Comparison of ENCODE assay signal across 12 cellular contexts in the genomic region with DNA sequence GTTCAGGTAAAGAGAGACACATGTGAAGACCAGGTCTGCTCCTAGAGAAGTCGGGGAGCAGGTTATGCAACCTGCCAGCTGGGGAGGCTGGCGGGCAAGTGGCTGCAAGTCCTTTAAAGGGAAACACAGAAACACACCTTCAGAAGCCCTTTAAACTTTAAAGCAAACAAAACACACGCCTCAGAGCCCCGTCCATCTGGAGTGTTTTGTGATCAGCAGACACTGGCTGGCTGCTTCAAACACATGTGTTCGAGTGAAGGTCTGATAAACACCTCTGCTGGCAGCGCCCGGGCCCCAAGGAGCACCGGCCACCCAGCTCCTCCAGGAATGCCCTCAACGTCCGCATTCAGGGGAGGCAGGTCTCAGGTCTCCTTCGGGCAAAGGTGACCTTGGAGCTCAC. TPM values are rescaled to one million over a fixed set of nuclear protein-coding genes. Genes with fewer than 3 reads are reported as not detected.
A peak's percentile ranks its signal among the peaks of the same experiment; 100 is the strongest.
DNase-seq lines count a peak whose midpoint lies in the region; ATAC-seq and TF ChIP-seq lines count a peak whose summit lies in the region.
"Had no signal": no experiment of that assay in that cellular context is flagged by ENCODE, and none has a peak within 500 bp of the region (broad histone marks: within the 10 kb centered on the region; RNA-seq: fewer than 3 reads in every experiment).

No MANE protein-coding gene starts in this region.

- H3K27ac ChIP-seq in lower lobe of right lung = no peak overlapping the region
- H3K27ac ChIP-seq: gastroesophageal sphincter had no signal

- TF ChIP-seq CTCF in lower lobe of right lung (IDR thresholded peaks at IDR 0.05) (no peak), osteocyte (IDR thresholded peaks at IDR 0.05) (no peak)

- no peaks in the 10 kb centered on the region for H3K9me3 ChIP-seq in lower lobe of right lung
- H3K9me3 ChIP-seq: gastroesophageal sphincter had no signal

- no peak overlapping the region for H3K4me3 Mint-ChIP-seq in activated T-cell treated with anti-CD3 and anti-CD28 coated beads, Interleukin-2, amount 50 U/mL, for 24 hours
- H3K4me3 Mint-ChIP-seq in activated T-cell treated with anti-CD3 and anti-CD28 coated beads, Interleukin-2, amount 50 U/mL, for 72 hours = no peak overlapping the region
- no peak overlapping the region for H3K4me3 Mint-ChIP-seq in osteocyte (ENCODE audit: unreplicated experiment)

- intact Hi-C loops in lower lobe of right lung (cut with DNase I) = no loop called here

- ATAC-seq in SK-N-SH treated with all-trans-retinoic acid at 6 μM for 48 hours (peak; percentile 17; the same call in 1 of the 3 replicates), lower lobe of right lung (peak; percentile 76 to 80)
- no peak for ATAC-seq in activated T-cell treated with anti-CD3 and anti-CD28 coated beads, Interleukin-2, amount 50 U/mL, for 72 hours (replicated peaks in 1 of 2)
- ATAC-seq: gastroesophageal sphincter had no signal

- no peak overlapping the region for H3K4me3 ChIP-seq in lower lobe of right lung
- H3K4me3 ChIP-seq: gastroesophageal sphincter had no signal

- no peaks in the 10 kb centered on the region for H3K9me3 Mint-ChIP-seq in activated T-cell treated with anti-CD3 and anti-CD28 coated beads, Interleukin-2, amount 50 U/mL, for 24 hours
- H3K9me3 Mint-ChIP-seq in activated T-cell treated with anti-CD3 and anti-CD28 coated beads, Interleukin-2, amount 50 U/mL, for 72 hours = no peaks in the 10 kb centered on the region
- H3K9me3 Mint-ChIP-seq in osteocyte (ENCODE audit: unreplicated experiment) = no peaks in the 10 kb centered on the region

- no peaks in the 10 kb centered on the region for H3K36me3 Mint-ChIP-seq in activated T-cell treated with anti-CD3 and anti-CD28 coated beads, Interleukin-2, amount 50 U/mL, for 24 hours (ENCODE audit: low read depth)
- H3K36me3 Mint-ChIP-seq in activated T-cell treated with anti-CD3 and anti-CD28 coated beads, Interleukin-2, amount 50 U/mL, for 72 hours (ENCODE audit: insufficient read depth in 2 of 2) = no peaks in the 10 kb centered on the region
- peaks cover 1% of the 10 kb centered on the region for H3K36me3 Mint-ChIP-seq in osteocyte (ENCODE audit: unreplicated experiment)

- no peaks in the 10 kb centered on the region for H3K27me3 ChIP-seq in lower lobe of right lung (ENCODE audit: low read depth)

- peaks cover 18% of the 10 kb centered on the region for H3K4me1 ChIP-seq in lower lobe of right lung
- H3K4me1 ChIP-seq: gastroesophageal sphincter had no signal

- no peak for DNase-seq in activated T-cell treated with anti-CD3 and anti-CD28 coated beads, Interleukin-2, amount 50 U/mL, for 24 hours
- DNase-seq in activated T-cell treated with anti-CD3 and anti-CD28 coated beads, Interleukin-2, amount 50 U/mL, for 1 hour = no peak
- DNase-seq in lower lobe of right lung (peak; percentile 81), hippocampal formation (lab: John Stamatoyannopoulos, UW) (no peak), osteocyte (ENCODE audit: extremely low spot score, unreplicated experiment) (no peak)
- no peak for DNase-seq in activated CD8-positive, alpha-beta memory T cell treated with anti-CD3 and anti-CD28 coated beads, Interleukin-2, amount 50 U/mL, for 48 hours
- no peak for DNase-seq in activated T-cell treated with anti-CD3 and anti-CD28 coated beads, Interleukin-2, amount 50 U/mL, for 72 hours
- DNase-seq: activated CD4-positive, CD25-positive, alpha-beta regulatory T cell treated with anti-CD3 and anti-CD28 coated beads, Interleukin-2, amount 50 U/mL, for 72 hours; midbrain; NCI-H146 had no signal

- no peaks in the 10 kb centered on the region for H3K27me3 Mint-ChIP-seq in activated T-cell treated with anti-CD3 and anti-CD28 coated beads, Interleukin-2, amount 50 U/mL, for 24 hours
- no peaks in the 10 kb centered on the region for H3K27me3 Mint-ChIP-seq in activated T-cell treated with anti-CD3 and anti-CD28 coated beads, Interleukin-2, amount 50 U/mL, for 72 hours (ENCODE audit: low read depth)
- H3K27me3 Mint-ChIP-seq in osteocyte (ENCODE audit: unreplicated experiment) = no peaks in the 10 kb centered on the region

- H3K36me3 ChIP-seq in lower lobe of right lung = peaks cover 19% of the 10 kb centered on the region
- H3K36me3 ChIP-seq: gastroesophageal sphincter had no signal

- H3K27ac Mint-ChIP-seq in activated T-cell treated with anti-CD3 and anti-CD28 coated beads, Interleukin-2, amount 50 U/mL, for 24 hours = peak overlapping the region; percentile 33
- no peak overlapping the region for H3K27ac Mint-ChIP-seq in activated T-cell treated with anti-CD3 and anti-CD28 coated beads, Interleukin-2, amount 50 U/mL, for 72 hours
- no peak overlapping the region for H3K27ac Mint-ChIP-seq in osteocyte (ENCODE audit: unreplicated experiment)

- H3K4me1 Mint-ChIP-seq in activated T-cell treated with anti-CD3 and anti-CD28 coated beads, Interleukin-2, amount 50 U/mL, for 24 hours (ENCODE audit: low read depth) = no peaks in the 10 kb centered on the region
- H3K4me1 Mint-ChIP-seq in activated T-cell treated with anti-CD3 and anti-CD28 coated beads, Interleukin-2, amount 50 U/mL, for 72 hours (ENCODE audit: low read depth) = peaks cover 16% of the 10 kb centered on the region
- peaks cover 34% of the 10 kb centered on the region for H3K4me1 Mint-ChIP-seq in osteocyte (ENCODE audit: unreplicated experiment)

TF ChIP-seq in SK-N-SH treated with all-trans-retinoic acid at 6 μM for 48 hours, 23 proteins besides CTCF, POLR2A, EP300 and RAD21:
- no peak for TF ChIP-seq ARNTL (CRISPR knock-in tag; IDR thresholded peaks at IDR 0.05; ENCODE audit: borderline replicate concordance, low read depth)
- no peak for TF ChIP-seq ZNF8 (CRISPR knock-in tag; IDR thresholded peaks at IDR 0.05)
- no peak for TF ChIP-seq ZC3H10 (CRISPR knock-in tag; IDR thresholded peaks at IDR 0.05)
- no peak for TF ChIP-seq ESRRG (CRISPR knock-in tag; IDR thresholded peaks at IDR 0.05)
- TF ChIP-seq TCF4 (CRISPR knock-in tag; IDR thresholded peaks at IDR 0.05; ENCODE audit: borderline replicate concordance) = no peak
TF ChIP-seq in SK-N-SH treated with all-trans-retinoic acid at 6 μM for 48 hours: peak in this region for 0.

RNA-seq across cellular contexts. Expression of a gene that starts 15.2 kb away (rescaled TPM):
- total RNA-seq in lower lobe of right lung (8.7 TPM), osteocyte (2.4 and 2.7 TPM in 2 replicates)
- total RNA-seq in activated T-cell treated with anti-CD3 and anti-CD28 coated beads, Interleukin-2, amount 50 U/mL, for 72 hours = under 1 TPM; 0.46 to 0.60 TPM

Comparison
In these comparisons a context has a peak if more than half of its experiments do, and no peak if none do; other contexts are left out.
1. ATAC-seq: peak in SK-N-SH treated with all-trans-retinoic acid at 6 μM for 48 hours (single experiment) and lower lobe of right lung (2 of 2); none in activated T-cell treated with anti-CD3 and anti-CD28 coated beads, Interleukin-2, amount 50 U/mL, for 72 hours (0 of 2).